ENCODE assay signal across 16 cellular contexts in the genomic region with DNA sequence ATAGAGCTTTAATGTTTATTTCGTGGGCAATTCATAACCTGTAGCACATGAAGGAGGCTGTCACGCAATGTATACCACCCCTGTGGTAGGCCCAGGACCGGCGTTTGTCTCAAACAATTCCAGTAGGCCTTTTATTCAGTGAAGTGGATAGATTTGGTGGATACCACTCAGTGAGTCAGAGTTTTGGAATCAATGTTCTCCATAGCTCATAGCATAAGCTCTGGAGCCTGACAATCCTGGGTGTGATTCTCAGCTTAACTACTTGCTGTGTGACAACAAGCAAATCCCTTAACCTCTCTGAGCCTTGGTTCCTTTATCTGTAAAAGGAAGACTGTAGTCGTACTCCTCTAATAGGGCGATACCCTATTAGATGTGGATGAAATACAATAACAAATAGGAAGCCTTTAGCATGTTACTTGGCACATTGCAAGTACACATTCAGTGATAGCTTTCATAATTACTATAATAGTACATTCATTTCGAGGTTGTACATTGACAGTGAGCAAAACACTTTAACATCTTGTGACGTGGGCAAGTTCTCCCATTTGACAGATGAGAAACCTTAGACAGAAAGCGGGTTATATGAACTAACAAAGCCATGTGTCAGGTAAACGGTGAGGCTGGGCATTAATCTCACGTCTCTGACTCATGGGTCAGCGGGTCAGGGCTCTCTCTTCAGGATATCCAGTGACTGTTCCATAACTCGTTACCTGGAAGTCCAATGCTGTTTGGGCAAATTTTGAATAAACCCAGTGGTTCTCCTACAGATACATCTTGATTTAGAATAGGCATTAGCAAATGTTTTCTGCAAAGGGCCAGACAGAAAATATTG.
DNase-seq lines count a peak whose midpoint lies in the region; ATAC-seq and TF ChIP-seq lines count a peak whose summit lies in the region.
"Had no signal": no experiment of that assay in that cellular context is flagged by ENCODE, and none has a peak within 500 bp of the region (broad histone marks: within the 10 kb centered on the region; RNA-seq: fewer than 3 reads in every experiment).

No MANE protein-coding gene starts in this region.

- H3K36me3 Mint-ChIP-seq in IgD-negative memory B cell = peaks cover 8% of the 10 kb centered on the region
- H3K36me3 Mint-ChIP-seq: CD8-positive, alpha-beta T cell had no signal

- H2AFZ ChIP-seq in neuronal stem cell (ENCODE audit: low read length) = no peak overlapping the region
- H2AFZ ChIP-seq: parathyroid adenoma had no signal

- TF ChIP-seq CTCF in astrocyte of the spinal cord (IDR thresholded peaks at IDR 0.05; ENCODE audit: low read depth, low read length) (no peak), dorsolateral prefrontal cortex (IDR thresholded peaks at IDR 0.05 in 54 of 56, conservative IDR thresholded peaks at IDR 0.05 in 2 of 56; ENCODE audit: low read depth in 1 of 56, partially characterized antibody in 56 of 56) (no peak)

- peaks cover 6% of the 10 kb centered on the region in 2 donors for H3K4me1 ChIP-seq in neuronal stem cell (ENCODE audit: control insufficient read depth in 2 of 2, insufficient read depth in 1 of 2, low read depth in 1 of 2, low read length in 2 of 2)
- H3K4me1 ChIP-seq: parathyroid adenoma had no signal

- peaks cover 0 to 37% of the 10 kb centered on the region in 2 donors for H3K36me3 ChIP-seq in neuronal stem cell (replicated peaks in 1 of 2; ENCODE audit: control insufficient read depth in 2 of 2, insufficient read depth in 2 of 2, low read length in 2 of 2)
- H3K36me3 ChIP-seq: heart left ventricle, lower lobe of right lung had no signal

- no peak overlapping the region for H3K18ac ChIP-seq in neuronal stem cell (ENCODE audit: low read length)

- intact Hi-C loops in dorsolateral prefrontal cortex (cut with DNase I) = no loop called here
- intact Hi-C loops in sciatic nerve (cut with DNase I) = no loop called here

- no peaks in the 10 kb centered on the region for H3K27me3 Mint-ChIP-seq in IgD-negative memory B cell
- H3K27me3 Mint-ChIP-seq: stimulated activated naive B cell treated with anti-CD40 and anti-IgM and Interleukin-4, amounts not matched to agents 10 μg/mL and 1 μg/mL and 100 μg/mL, for 72 hours had no signal

- H4K8ac ChIP-seq in neuronal stem cell (ENCODE audit: low read depth, low read length) = no peak overlapping the region

- H3K9ac ChIP-seq in neuronal stem cell (ENCODE audit: low read depth, low read length, poor library complexity) = no peak overlapping the region
- H3K9ac ChIP-seq: parathyroid adenoma had no signal

- no peak overlapping the region for H3K4me3 ChIP-seq in astrocyte of the spinal cord (ENCODE audit: low read depth, low read length)
- no peak overlapping the region for H3K4me3 ChIP-seq in dorsolateral prefrontal cortex
- no peak overlapping the region for H3K4me3 ChIP-seq in neuronal stem cell (ENCODE audit: low read length in 2 of 2)
- H3K4me3 ChIP-seq: heart left ventricle, lower lobe of right lung had no signal

- H3K14ac ChIP-seq in neuronal stem cell (ENCODE audit: low read length) = no peak overlapping the region

- peak overlapping the region; percentile 58 to 77 (median 72) for H3K27ac Mint-ChIP-seq in IgD-negative memory B cell
- H3K27ac Mint-ChIP-seq: CD8-positive, alpha-beta T cell had no signal

- H3K4me1 Mint-ChIP-seq in IgD-negative memory B cell = peaks cover 63 to 81% (median 77%) of the 10 kb centered on the region in 3 donors

- no peak overlapping the region for H3K4me2 ChIP-seq in neuronal stem cell (ENCODE audit: insufficient read depth, low read length, poor library complexity, severe bottlenecking)

- H3K9me3 ChIP-seq in neuronal stem cell (replicated peaks in 1 of 2; ENCODE audit: control insufficient read depth in 2 of 2, insufficient read depth in 1 of 2, low read depth in 1 of 2, low read length in 2 of 2) = no peaks in the 10 kb centered on the region
- H3K9me3 ChIP-seq: heart left ventricle, lower lobe of right lung had no signal

- H3K79me1 ChIP-seq in neuronal stem cell (ENCODE audit: low read depth, low read length) = peaks cover 3% of the 10 kb centered on the region

- no peak overlapping the region for H3K4ac ChIP-seq in neuronal stem cell (ENCODE audit: low read length)

- no peak overlapping the region for H2BK15ac ChIP-seq in neuronal stem cell (ENCODE audit: low read length)

- H4K91ac ChIP-seq in neuronal stem cell (ENCODE audit: low read depth, low read length, poor library complexity) = no peak overlapping the region

- in situ Hi-C loops in Caki2 (cut with HindIII; ENCODE audit: low pct_unique_long_range_greater_than_20kb, low sequenced_read_pairs) (no loop called here), astrocyte of the spinal cord (cut with HindIII; ENCODE audit: low sequenced_read_pairs) (no loop called here)

- H3K27me3 ChIP-seq in dorsolateral prefrontal cortex = no peaks in the 10 kb centered on the region
- no peaks in the 10 kb centered on the region for H3K27me3 ChIP-seq in neuronal stem cell (ENCODE audit: control insufficient read depth in 3 of 3, insufficient read depth in 3 of 3, low read depth in 1 of 3, low read length in 3 of 3)
- H3K27me3 ChIP-seq: heart left ventricle had no signal

- no peak overlapping the region for H3K27ac ChIP-seq in dorsolateral prefrontal cortex
- H3K27ac ChIP-seq in neuronal stem cell (replicated peaks; ENCODE audit: low read length) = no peak overlapping the region
- H3K27ac ChIP-seq: lower lobe of right lung, parathyroid adenoma had no signal

- no peak overlapping the region for H2AK5ac ChIP-seq in neuronal stem cell (ENCODE audit: low read depth, low read length)

- DNase-seq in Caki2 (ENCODE audit: low read depth) (peak; percentile 33), astrocyte of the spinal cord (ENCODE audit: low read depth, low spot score) (peak; percentile 74), kidney glomerular epithelial cell (lab: John Stamatoyannopoulos, UW) (peak; percentile 74), 8988T (no peak), dorsolateral prefrontal cortex (no peak), neuronal stem cell (ENCODE audit: low spot score) (no peak), sciatic nerve (ENCODE audit: low spot score) (no peak)
- DNase-seq: activated gamma-delta T cell; CD8-positive, alpha-beta T cell; cortex of kidney; heart left ventricle; lower lobe of right lung; NCI-H1694 treated with DMSO at 0.1 percent for 48 hours; stimulated activated naive B cell treated with anti-CD40 and anti-IgM and Interleukin-4, amounts not matched to agents 10 μg/mL and 1 μg/mL and 100 μg/mL, for 72 hours had no signal

- H3K9me3 Mint-ChIP-seq in IgD-negative memory B cell = no peaks in the 10 kb centered on the region
- H3K9me3 Mint-ChIP-seq: CD8-positive, alpha-beta T cell; stimulated activated naive B cell treated with anti-CD40 and anti-IgM and Interleukin-4, amounts not matched to agents 10 μg/mL and 1 μg/mL and 100 μg/mL, for 72 hours had no signal

- no peak overlapping the region for H3K23ac ChIP-seq in neuronal stem cell (ENCODE audit: low read depth, low read length, poor library complexity)

- WGBS in neuronal stem cell (ENCODE audit: extremely low coverage in 2 of 2, insufficient read length in 2 of 2, insufficient replicate concordance in 1 of 2), 2 donors = no CpG with 5 or more reads among the region's 13 CpGs

- H2BK12ac ChIP-seq in neuronal stem cell (ENCODE audit: low read length) = no peak overlapping the region

- no peak overlapping the region for H2BK120ac ChIP-seq in neuronal stem cell (ENCODE audit: low read depth, low read length)

- no peak for ATAC-seq in sciatic nerve
- ATAC-seq: CD8-positive, alpha-beta T cell; heart left ventricle had no signal

- no peak overlapping the region for H2BK5ac ChIP-seq in neuronal stem cell (ENCODE audit: low read length)

- peak overlapping the region; percentile 4 to 61 (median 20) for H3K4me3 Mint-ChIP-seq in IgD-negative memory B cell
- H3K4me3 Mint-ChIP-seq: CD8-positive, alpha-beta T cell had no signal

Comparison
In these comparisons a context has a peak if more than half of its experiments do, and no peak if none do; other contexts are left out.
1. DNase-seq: peak in Caki2 (single experiment), astrocyte of the spinal cord (single experiment) and kidney glomerular epithelial cell (single experiment); none in 8988T (single experiment), dorsolateral prefrontal cortex (0 of 10), neuronal stem cell (single experiment) and sciatic nerve (single experiment).